ENCODE assay signal across 11 cellular contexts in the genomic region with DNA sequence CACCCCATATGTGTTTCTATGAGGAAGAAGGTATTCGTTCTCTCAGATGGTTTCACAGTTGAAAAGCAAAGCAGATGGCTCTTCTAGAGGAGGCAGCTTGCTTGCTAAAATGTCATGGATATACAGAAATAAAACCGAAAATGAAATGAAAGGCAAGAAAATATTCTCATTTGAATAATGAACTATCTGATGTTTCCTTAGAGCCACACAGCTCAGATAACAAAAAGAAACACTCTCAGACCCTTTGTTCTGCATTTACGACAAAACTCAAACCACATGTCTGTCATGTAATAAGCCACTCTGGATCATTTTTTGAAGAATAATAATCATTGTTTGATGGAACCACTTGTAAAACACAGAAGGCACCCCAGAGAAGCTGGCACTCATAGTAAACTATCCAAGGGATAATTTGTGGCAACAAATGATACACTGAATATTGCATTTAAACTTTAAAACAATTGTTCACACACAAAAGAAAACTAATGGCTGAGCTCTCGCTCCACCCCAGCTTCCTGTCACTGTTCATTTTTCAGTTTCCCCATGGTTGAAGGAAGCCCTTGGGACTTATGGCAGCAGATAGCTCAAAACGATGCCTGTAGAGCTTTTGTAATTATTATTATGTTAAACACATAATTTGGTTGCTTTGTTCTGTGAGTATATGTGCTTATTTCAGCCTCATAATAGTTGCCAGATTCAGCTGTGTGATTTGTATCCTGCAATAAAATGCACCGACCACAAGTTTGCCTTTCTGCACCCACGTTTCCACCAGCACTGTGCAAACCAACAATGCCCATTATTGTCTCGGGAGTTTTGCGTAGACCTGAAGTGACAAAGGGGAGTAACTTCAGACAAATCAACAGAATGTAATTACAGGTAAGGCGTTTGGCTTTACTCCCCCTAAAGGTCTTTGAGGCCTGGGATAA.
DNase-seq lines count a peak whose midpoint lies in the region; ATAC-seq and TF ChIP-seq lines count a peak whose summit lies in the region.
"Had no signal": no experiment of that assay in that cellular context is flagged by ENCODE, and none has a peak within 500 bp of the region (broad histone marks: within the 10 kb centered on the region; RNA-seq: fewer than 3 reads in every experiment).

No MANE protein-coding gene starts in this region.

- H3K4me1 Mint-ChIP-seq in progenitor cell of endocrine pancreas (ENCODE audit: low read depth): peaks cover 12% of the 10 kb centered on the region

- H3K27ac ChIP-seq in dorsolateral prefrontal cortex: peak overlapping the region in 1 of 59 donors; percentile 14

- H3K27ac Mint-ChIP-seq in progenitor cell of endocrine pancreas: peak overlapping the region; percentile 53
- H3K27ac Mint-ChIP-seq: type B pancreatic cell had no signal

- H3K4me2 ChIP-seq in Loucy (ENCODE audit: low read depth, low read length, poor library complexity, severe bottlenecking): peak overlapping the region; percentile 60

- intact Hi-C loops in dorsolateral prefrontal cortex (cut with DNase I): no loop called here

- no peaks in the 10 kb centered on the region for H3K79me2 ChIP-seq in Loucy (ENCODE audit: insufficient read depth, low read length)

- peaks cover 3% of the 10 kb centered on the region for H3K9me3 Mint-ChIP-seq in progenitor cell of endocrine pancreas (ENCODE audit: low read depth)
- H3K9me3 Mint-ChIP-seq: type B pancreatic cell had no signal

- H3K27me3 Mint-ChIP-seq in progenitor cell of endocrine pancreas: no peaks in the 10 kb centered on the region
- H3K27me3 Mint-ChIP-seq: type B pancreatic cell had no signal

- peak; percentile 10 to 34 for ATAC-seq in activated CD4-positive, CD25-positive, alpha-beta regulatory T cell treated with anti-CD3 and anti-CD28 coated beads, Interleukin-2, amount 50 U/mL, for 24 hours
- peak; percentile 76 for ATAC-seq in HG02759 (IDR thresholded peaks at IDR 0.05; ENCODE audit: unreplicated experiment)

- H2AFZ ChIP-seq in Loucy (ENCODE audit: low read length): peak overlapping the region; percentile 78

- no peaks in the 10 kb centered on the region for H3K36me3 Mint-ChIP-seq in progenitor cell of endocrine pancreas (ENCODE audit: insufficient read depth)
- H3K36me3 Mint-ChIP-seq: type B pancreatic cell had no signal

- H3F3A ChIP-seq in Loucy (ENCODE audit: low read depth): no peaks in the 10 kb centered on the region

- no peaks in the 10 kb centered on the region for H3K36me3 ChIP-seq in Loucy (ENCODE audit: insufficient read depth, low read length)

- no peaks in the 10 kb centered on the region for H4K20me1 ChIP-seq in Loucy (ENCODE audit: insufficient read depth, low read length, poor library complexity, severe bottlenecking)

- peak overlapping the region; percentile 49 for H3K4me3 ChIP-seq in Loucy (ENCODE audit: low read length, poor library complexity, severe bottlenecking)
- H3K4me3 ChIP-seq in dorsolateral prefrontal cortex: no peak overlapping the region

- H3K27me3 ChIP-seq in Loucy (ENCODE audit: insufficient read depth, low read length, poor library complexity, severe bottlenecking): no peaks in the 10 kb centered on the region
- H3K27me3 ChIP-seq in dorsolateral prefrontal cortex: no peaks in the 10 kb centered on the region

- TF ChIP-seq CTCF in Loucy (conservative IDR thresholded peaks at IDR 0.05; ENCODE audit: low read length) (no peak), progenitor cell of endocrine pancreas (IDR thresholded peaks at IDR 0.05; ENCODE audit: unreplicated experiment) (no peak), dorsolateral prefrontal cortex (IDR thresholded peaks at IDR 0.05 in 54 of 56, conservative IDR thresholded peaks at IDR 0.05 in 2 of 56; ENCODE audit: low read depth in 1 of 56, partially characterized antibody in 56 of 56) (no peak)

- H3K9me3 ChIP-seq in Loucy (ENCODE audit: insufficient read depth, low read depth, low read length): no peaks in the 10 kb centered on the region

- H3K4me1 ChIP-seq in Loucy (ENCODE audit: insufficient read depth, low read length, poor library complexity, severe bottlenecking): peaks cover 24% of the 10 kb centered on the region

- H3K4me3 Mint-ChIP-seq in progenitor cell of endocrine pancreas (ENCODE audit: low read depth): no peak overlapping the region
- H3K4me3 Mint-ChIP-seq: type B pancreatic cell had no signal

- DNase-seq in activated CD4-positive, CD25-positive, alpha-beta regulatory T cell treated with anti-CD3 and anti-CD28 coated beads, Interleukin-2, amount 50 U/mL, for 72 hours: no peak
- DNase-seq in progenitor cell of endocrine pancreas (ENCODE audit: low spot score, unreplicated experiment) (no peak), epidermal melanocyte (ENCODE audit: insufficient read length, low spot score) (no peak), dorsolateral prefrontal cortex (no peak), DMS79 (lab: John Stamatoyannopoulos, UW) (no peak)
- DNase-seq: head of caudate nucleus, small intestine had no signal

- H3K9me2 ChIP-seq in Loucy (replicated peaks; ENCODE audit: low read depth, low read length): no peaks in the 10 kb centered on the region

- no peak overlapping the region for H3K9ac ChIP-seq in Loucy (ENCODE audit: low read depth, low read length, poor library complexity, severe bottlenecking)
